28 cellular contexts compared by ENCODE assay signal in the genomic region with DNA sequence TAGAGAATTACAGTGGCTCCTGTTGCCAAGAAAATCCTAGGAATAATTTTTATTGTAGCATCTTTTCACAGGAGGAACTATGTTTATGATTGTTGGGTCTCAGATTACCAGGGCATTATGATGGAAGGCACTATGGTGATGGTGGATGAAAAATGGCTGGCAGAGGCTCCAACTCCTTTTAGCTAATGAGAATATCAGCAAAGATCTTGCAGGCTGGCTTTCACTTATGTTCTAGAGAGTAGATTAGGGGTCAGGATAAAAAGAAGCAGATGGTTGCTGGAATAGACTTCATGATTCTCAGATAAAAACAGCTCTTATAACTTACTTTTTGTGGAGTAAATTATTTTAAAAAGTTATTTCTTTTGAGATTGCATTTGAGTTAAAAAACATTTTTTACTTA.
"Had no signal": no experiment of that assay in that cellular context is flagged by ENCODE, and none has a peak within 500 bp of the region (broad histone marks: within the 10 kb centered on the region; RNA-seq: fewer than 3 reads in every experiment).

No MANE protein-coding gene starts in this region.

- H3K36me3 ChIP-seq: neural progenitor cell, neutrophil, pancreas, prostate gland, right lobe of liver, sigmoid colon, suprapubic skin, tibial artery, transverse colon, upper lobe of right lung, uterus had no signal

- H3K27ac ChIP-seq: neural progenitor cell, neutrophil, pancreas, prostate gland, right lobe of liver, sigmoid colon, suprapubic skin, testis, tibial artery, transverse colon, upper lobe of right lung, uterus had no signal

- H3K27me3 ChIP-seq: neural progenitor cell, neutrophil, pancreas, right lobe of liver, sigmoid colon, suprapubic skin, testis, tibial artery, transverse colon, upper lobe of right lung, uterus had no signal

- H3K4me3 ChIP-seq: neural progenitor cell, pancreas, prostate gland, right lobe of liver, sigmoid colon, suprapubic skin, testis, tibial artery, transverse colon, upper lobe of right lung, uterus had no signal

- ATAC-seq: naive thymus-derived CD4-positive, alpha-beta T cell; natural killer cell; pancreas; right cardiac atrium; right lobe of liver; stimulated activated memory B cell treated with anti-CD40 and anti-IgM and Interleukin-4, amounts not matched to agents 10 μg/mL and 1 μg/mL and 100 μg/mL, for 72 hours; stimulated activated naive CD8-positive, alpha-beta T cell treated with anti-CD3 and anti-CD28 coated beads, Interleukin-15, amount 100 ng/mL, for 72 hours; stimulated activated naive CD8-positive, alpha-beta T cell treated with anti-CD3 and anti-CD28 coated beads, Interleukin-15, Interleukin-2, amounts not matched to agents 100 U/mL and 50 U/mL, for 24 hours; upper lobe of right lung had no signal

- H3K9me3 ChIP-seq: neutrophil, pancreas, prostate gland, right lobe of liver, sigmoid colon, suprapubic skin, testis, tibial artery, transverse colon, upper lobe of right lung, uterus had no signal

- DNase-seq: naive thymus-derived CD4-positive, alpha-beta T cell; natural killer cell; nucleus accumbens; pancreas; retina; right cardiac atrium; right lobe of liver; sigmoid colon; small intestine; stimulated activated CD4-positive, alpha-beta T cell treated with anti-CD3 and anti-CD28 coated beads, Interleukin-15, amount 100 ng/mL, for 24 hours; stimulated activated CD4-positive, alpha-beta T cell treated with anti-CD3 and anti-CD28 coated beads, Interleukin-2, amount 100 ng/mL, for 24 hours; stimulated activated CD4-positive, alpha-beta T cell treated with anti-CD3 and anti-CD28 coated beads, Interleukin-2, amount 100 ng/mL, for 48 hours; stimulated activated CD4-positive, alpha-beta T cell treated with anti-CD3 and anti-CD28 coated beads, Interleukin-4, amount 100 ng/mL, for 4 hours; stimulated activated CD8-positive, alpha-beta memory T cell treated with anti-CD3 and anti-CD28 coated beads, Interleukin-4, amount 100 ng/mL, for 48 hours; stimulated activated naive CD4-positive, alpha-beta T cell; stimulated activated naive CD8-positive, alpha-beta T cell treated with anti-CD3 and anti-CD28 coated beads, Interleukin-15, amount 100 ng/mL, for 72 hours; stimulated activated naive CD8-positive, alpha-beta T cell treated with anti-CD3 and anti-CD28 coated beads, Interleukin-15, Interleukin-2, amounts not matched to agents 100 U/mL and 50 U/mL, for 24 hours; substantia nigra; testis; tibial artery; transverse colon; upper lobe of right lung; uterus had no signal

- H2AFZ ChIP-seq: neural progenitor cell had no signal

- H3K4me2 ChIP-seq: neural progenitor cell had no signal

- H3K9ac ChIP-seq: neural progenitor cell had no signal

- H3K4me1 ChIP-seq: neural progenitor cell, pancreas, prostate gland, right lobe of liver, sigmoid colon, suprapubic skin, testis, tibial artery, transverse colon, upper lobe of right lung, uterus had no signal
